In the genomic region with DNA sequence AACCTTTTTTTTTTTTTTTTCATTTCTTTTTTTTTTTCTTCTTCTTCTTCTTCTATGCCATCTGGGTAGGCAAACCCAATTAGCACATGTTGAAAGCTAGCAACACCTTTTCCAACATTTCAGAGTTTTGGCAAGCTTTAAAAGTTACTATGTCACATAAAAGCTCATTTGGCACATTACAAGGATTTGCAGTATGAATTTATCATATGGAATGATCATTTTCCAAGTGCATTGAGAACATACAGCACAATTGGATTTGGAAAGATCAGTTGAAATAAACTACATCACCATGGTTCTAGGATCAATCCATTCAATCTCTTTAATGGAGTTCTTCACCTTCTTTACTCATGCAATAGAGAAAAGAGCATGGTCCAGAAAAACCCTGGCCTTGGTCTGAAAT, we compare ENCODE assay signal across 31 cellular contexts.
"Had no signal": no experiment of that assay in that cellular context is flagged by ENCODE, and none has a peak within 500 bp of the region (broad histone marks: within the 10 kb centered on the region; RNA-seq: fewer than 3 reads in every experiment).

No MANE protein-coding gene starts in this region.

- H3K27me3 ChIP-seq: adrenal gland, ascending aorta, body of pancreas, brain microvascular endothelial cell, breast epithelium, cardiac muscle cell had no signal

- ATAC-seq: activated naive CD4-positive, alpha-beta T cell treated with anti-CD3 and anti-CD28 coated beads, Interleukin-2, amount 50 U/mL, for 72 hours; activated naive CD8-positive, alpha-beta T cell treated with anti-CD3 and anti-CD28 coated beads, Interleukin-2, amount 50 U/mL, for 24 hours; activated T-cell treated with anti-CD3 and anti-CD28 coated beads, Interleukin-2, amount 50 U/mL, for 4 hours; activated T-cell treated with anti-CD3 and anti-CD28 coated beads, Interleukin-2, amount 50 U/mL, for 72 hours; activated T-helper 17 cell treated with anti-CD3 and anti-CD28 coated beads, Interleukin-2, amount 50 U/mL, for 72 hours; body of pancreas had no signal

- H3K27ac ChIP-seq: adrenal gland, ascending aorta, body of pancreas, brain microvascular endothelial cell, breast epithelium, cardiac muscle cell had no signal

- DNase-seq: activated effector memory CD4-positive, alpha-beta T cell treated with anti-CD3 and anti-CD28 coated beads, Interleukin-2, amount 50 U/mL, for 16 hours; activated effector memory CD4-positive, alpha-beta T cell treated with Interleukin-2 at 50 U/mL for 16 hours; activated gamma-delta T cell; activated gamma-delta T cell treated with Interleukin-2 at 50 U/mL for 16 hours; activated naive CD4-positive, alpha-beta T cell; activated naive CD4-positive, alpha-beta T cell treated with anti-CD3 and anti-CD28 coated beads for 36 hours; activated naive CD4-positive, alpha-beta T cell treated with anti-CD3 and anti-CD28 coated beads, Interleukin-2, amount 10 ng/mL, durations not matched to agents 7 days and 5 days; activated naive CD4-positive, alpha-beta T cell treated with anti-CD3 and anti-CD28 coated beads, Interleukin-2, amount 50 U/mL, for 16 hours; activated naive CD4-positive, alpha-beta T cell treated with Interleukin-2 at 50 U/mL for 16 hours; activated naive CD8-positive, alpha-beta T cell treated with anti-CD3 and anti-CD28 coated beads for 36 hours; activated naive CD8-positive, alpha-beta T cell treated with anti-CD3 and anti-CD28 coated beads, Interleukin-2, amount 10 ng/mL, durations not matched to agents 7 days and 5 days; activated naive CD8-positive, alpha-beta T cell treated with anti-CD3 and anti-CD28 coated beads, Interleukin-2, amount 50 U/mL, for 24 hours; activated T-cell treated with anti-CD3 and anti-CD28 coated beads, Interleukin-2, amount 50 U/mL, for 1 hour; activated T-cell treated with anti-CD3 and anti-CD28 coated beads, Interleukin-2, amount 50 U/mL, for 24 hours; activated T-cell treated with anti-CD3 and anti-CD28 coated beads, Interleukin-2, amount 50 U/mL, for 4 hours; activated T-cell treated with anti-CD3 and anti-CD28 coated beads, Interleukin-2, amount 50 U/mL, for 48 hours; activated T-cell treated with anti-CD3 and anti-CD28 coated beads, Interleukin-2, amount 50 U/mL, for 72 hours; adrenal gland; amniotic stem cell; amygdala; aorta; body of pancreas; brain microvascular endothelial cell; caudate nucleus; central memory CD4-positive, alpha-beta T cell; cerebellar nuclear complex had no signal

- H3K4me1 ChIP-seq: adrenal gland, ascending aorta, breast epithelium had no signal

- H3K9me3 ChIP-seq: adrenal gland, ascending aorta, body of pancreas, breast epithelium had no signal

- H3K4me3 ChIP-seq: adrenal gland, ascending aorta, body of pancreas, breast epithelium, cardiac muscle cell had no signal

- H3K36me3 ChIP-seq: adrenal gland, ascending aorta, brain microvascular endothelial cell, breast epithelium, cardiac muscle cell had no signal
